Comparison of ENCODE assay signal across 21 cellular contexts in the genomic region with DNA sequence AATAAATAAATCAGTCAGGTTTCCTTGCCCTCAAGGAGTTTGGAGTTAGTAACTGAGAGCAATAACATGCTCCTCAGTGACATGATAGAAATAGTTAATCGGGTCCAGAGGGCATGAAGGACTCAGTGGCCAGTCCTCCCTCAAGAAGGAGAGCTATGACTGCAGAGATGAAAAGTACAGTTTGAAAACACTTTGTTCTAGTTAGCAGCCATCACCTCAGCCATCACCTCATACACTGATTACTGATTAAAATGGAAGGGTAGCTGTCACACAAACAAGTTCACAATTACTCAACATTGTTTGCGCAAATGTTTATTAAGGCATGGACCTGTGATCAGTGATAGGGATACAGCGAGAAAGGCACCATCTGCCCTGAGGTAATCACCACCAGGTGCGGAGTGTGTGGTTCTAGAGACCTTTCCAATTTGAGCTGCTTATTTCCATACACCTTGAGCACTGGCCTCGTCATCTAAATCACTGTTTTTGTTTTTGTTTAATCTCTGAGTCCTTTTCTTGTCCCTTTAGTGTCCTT.
"Had no signal": no experiment of that assay in that cellular context is flagged by ENCODE, and none has a peak within 500 bp of the region (broad histone marks: within the 10 kb centered on the region; RNA-seq: fewer than 3 reads in every experiment).

No MANE protein-coding gene starts in this region.

- H3K4me1 Mint-ChIP-seq: naive B cell; nephron; stimulated activated effector memory CD8-positive, alpha-beta T cell treated with anti-CD3 and anti-CD28 coated beads, Interleukin-12 subunit alpha, Interleukin-12 subunit beta, amount 100 ng/mL, for 72 hours had no signal

- H3K27ac ChIP-seq: colonic mucosa, foreskin keratinocyte, pancreas, tibial artery, upper lobe of right lung had no signal

- H3K27me3 ChIP-seq: colonic mucosa, foreskin keratinocyte, pancreas, tibial artery, upper lobe of right lung had no signal

- FAIRE-seq: endothelial cell of umbilical vein, kidney, pancreas had no signal

- H3K27ac Mint-ChIP-seq: nephron; progenitor cell of endocrine pancreas; stimulated activated effector memory CD8-positive, alpha-beta T cell treated with anti-CD3 and anti-CD28 coated beads, Interleukin-12 subunit alpha, Interleukin-12 subunit beta, amount 100 ng/mL, for 72 hours; stimulated activated naive CD8-positive, alpha-beta T cell treated with anti-CD3 and anti-CD28 coated beads, Interleukin-15, Interleukin-2, amounts not matched to agents 100 ng/mL and 50 ng/mL, for 24 hours had no signal

- H3K4me3 ChIP-seq: colonic mucosa, pancreas, tibial artery, upper lobe of right lung had no signal

- H3K9me3 ChIP-seq: colonic mucosa, pancreas, tibial artery, upper lobe of right lung had no signal

- H3K4me3 Mint-ChIP-seq: naive B cell; nephron; stimulated activated effector memory CD8-positive, alpha-beta T cell treated with anti-CD3 and anti-CD28 coated beads, Interleukin-12 subunit alpha, Interleukin-12 subunit beta, amount 100 ng/mL, for 72 hours; stimulated activated naive CD8-positive, alpha-beta T cell treated with anti-CD3 and anti-CD28 coated beads, Interleukin-15, Interleukin-2, amounts not matched to agents 100 ng/mL and 50 ng/mL, for 24 hours had no signal

- H3K27me3 Mint-ChIP-seq: naive B cell; progenitor cell of endocrine pancreas; stimulated activated naive CD8-positive, alpha-beta T cell treated with anti-CD3 and anti-CD28 coated beads, Interleukin-15, Interleukin-2, amounts not matched to agents 100 ng/mL and 50 ng/mL, for 24 hours had no signal

- H3K9me3 Mint-ChIP-seq: naive B cell; stimulated activated effector memory CD8-positive, alpha-beta T cell treated with anti-CD3 and anti-CD28 coated beads, Interleukin-12 subunit alpha, Interleukin-12 subunit beta, amount 100 ng/mL, for 72 hours; stimulated activated naive CD8-positive, alpha-beta T cell treated with anti-CD3 and anti-CD28 coated beads, Interleukin-15, Interleukin-2, amounts not matched to agents 100 ng/mL and 50 ng/mL, for 24 hours had no signal

- H3K4me1 ChIP-seq: colonic mucosa, foreskin keratinocyte had no signal

- ATAC-seq: foreskin keratinocyte; left cardiac atrium; left ventricle myocardium superior; right cardiac atrium; stimulated activated effector memory CD8-positive, alpha-beta T cell treated with anti-CD3 and anti-CD28 coated beads, Interleukin-12 subunit alpha, Interleukin-12 subunit beta, amount 100 ng/mL, for 72 hours; upper lobe of right lung had no signal

- H3K36me3 ChIP-seq: colonic mucosa had no signal

- DNase-seq: colonic mucosa; dermis blood vessel endothelial cell; erythroblast; foreskin keratinocyte; kidney; left cardiac atrium; left ventricle myocardium superior; mesendoderm; naive B cell; occipital lobe; pancreas; right cardiac atrium; stimulated activated CD4-positive, alpha-beta T cell treated with anti-CD3 and anti-CD28 coated beads, Interleukin-4, amount 100 ng/mL, for 1 hour; stimulated activated CD8-positive, alpha-beta memory T cell treated with anti-CD3 and anti-CD28 coated beads, Interleukin-4, amount 100 ng/mL, for 48 hours; tibial artery; upper lobe of right lung had no signal
